ENCODE assay signal across 22 cellular contexts in genomic region chr13:23848019-23848418, GRCh38.
A peak's percentile ranks its signal among the peaks of the same experiment; 100 is the strongest.
DNase-seq lines count a peak whose midpoint lies in the region; TF ChIP-seq lines count a peak whose summit lies in the region.
"Had no signal": no experiment of that assay in that cellular context is flagged by ENCODE, and none has a peak within 500 bp of the region (broad histone marks: within the 10 kb centered on the region; RNA-seq: fewer than 3 reads in every experiment).

No MANE protein-coding gene starts in this region.

- H3K9ac ChIP-seq in BLaER1 treated with 17β-estradiol and CSF1 and Interleukin-3, amounts not matched to agents 10 nM and 100 nM = no peak overlapping the region

- no peak for TF ChIP-seq RAD21 in Ishikawa (IDR thresholded peaks at IDR 0.05; ENCODE audit: low read depth)

- H4K20me1 ChIP-seq in BLaER1 treated with 17β-estradiol and CSF1 and Interleukin-3, amounts not matched to agents 10 nM and 100 nM = no peaks in the 10 kb centered on the region

- peak overlapping the region; percentile 52 to 89 (median 80); a peak in 20 of 22 replicates for H3K4me2 ChIP-seq in BLaER1 treated with 17β-estradiol and CSF1 and Interleukin-3, amounts not matched to agents 10 nM and 100 nM
- H3K4me2 ChIP-seq: A549 had no signal

- H3K4me1 ChIP-seq in BLaER1 treated with 17β-estradiol and CSF1 and Interleukin-3, amounts not matched to agents 10 nM and 100 nM = peaks cover 37 to 76% (median 67%) of the 10 kb centered on the region in 10 experiments
- H3K4me1 ChIP-seq: A549 had no signal

- H3K4me3 ChIP-seq in AG10803 (ENCODE audit: low read length) = no peak overlapping the region
- H3K4me3 ChIP-seq in BLaER1 treated with 17β-estradiol and CSF1 and Interleukin-3, amounts not matched to agents 10 nM and 100 nM = no peak overlapping the region
- H3K4me3 ChIP-seq: A549, MG63 had no signal

- no peaks in the 10 kb centered on the region for H3K27me3 ChIP-seq in BLaER1 treated with 17β-estradiol and CSF1 and Interleukin-3, amounts not matched to agents 10 nM and 100 nM
- H3K27me3 ChIP-seq: MG63 had no signal

- no peak overlapping the region for H3K27ac ChIP-seq in BLaER1 treated with 17β-estradiol and CSF1 and Interleukin-3, amounts not matched to agents 10 nM and 100 nM
- H3K27ac ChIP-seq: A549, HL-60, RWPE1 had no signal

- in situ Hi-C loops in ACHN (cut with HindIII; ENCODE audit: low pct_ligation_motif_present, low pct_unique_long_range_greater_than_20kb, low sequenced_read_pairs) = no loop called here

- DNase-seq in AG10803 (ENCODE audit: low read depth) = peak; percentile 61
- DNase-seq in fibroblast of peridontal ligament (ENCODE audit: extremely low read depth) = peak; percentile 10
- DNase-seq in activated CD4-positive, alpha-beta T cell treated with anti-CD3 and anti-CD28 coated beads, Interleukin-2, amount 50 U/mL, for 4 hours = no peak
- no peak for DNase-seq in central memory CD4-positive, alpha-beta T cell
- DNase-seq in HCEC 1CT = no peak
- DNase-seq in ACHN = no peak
- DNase-seq: AML-193; CD4-positive, alpha-beta memory T cell; DMS153; H7; MG63; NCI-H1092; NCI-H2081 treated with DMSO at 0.1 percent for 48 hours; NCI-H446 treated with DMSO at 0.1 percent for 48 hours; NCI-H748 treated with DMSO at 0.1 percent for 48 hours; PC-3; SIG-M5 had no signal

- TF ChIP-seq EP300 in Ishikawa (IDR thresholded peaks at IDR 0.05; ENCODE audit: borderline replicate concordance) = no peak

- no peak for TF ChIP-seq CTCF in AG10803 (conservative IDR thresholded peaks at IDR 0.05; ENCODE audit: low read length)

- H3K36me3 ChIP-seq in BLaER1 treated with 17β-estradiol and CSF1 and Interleukin-3, amounts not matched to agents 10 nM and 100 nM = peaks cover 0 to 6% (median 0%) of the 10 kb centered on the region in 11 experiments; a peak in 1 of 22 replicates
- H3K36me3 ChIP-seq: MG63 had no signal

- no peaks in the 10 kb centered on the region for H3K9me3 ChIP-seq in BLaER1 treated with 17β-estradiol and CSF1 and Interleukin-3, amounts not matched to agents 10 nM and 100 nM (replicated peaks in 1 of 11)
- H3K9me3 ChIP-seq: A549, MG63 had no signal

TF ChIP-seq in Ishikawa, 13 proteins besides CTCF, POLR2A, EP300 and RAD21:
- TF ChIP-seq TAF1 (IDR thresholded peaks at IDR 0.05; ENCODE audit: low read depth) = no peak
- 0 out of 2 replicates have a peak, but pooled peaks have one; percentile 9 for TF ChIP-seq NFIC (IDR thresholded peaks at IDR 0.05)

Comparison
In these comparisons a context has a peak if more than half of its experiments do, and no peak if none do; other contexts are left out.
1. DNase-seq: peak in AG10803 (single experiment) and fibroblast of peridontal ligament (single experiment); none in activated CD4-positive, alpha-beta T cell treated with anti-CD3 and anti-CD28 coated beads, Interleukin-2, amount 50 U/mL, for 4 hours (0 of 2), central memory CD4-positive, alpha-beta T cell (single experiment), HCEC 1CT (single experiment) and ACHN (single experiment).